24 cellular contexts compared by ENCODE assay signal in the genomic region with DNA sequence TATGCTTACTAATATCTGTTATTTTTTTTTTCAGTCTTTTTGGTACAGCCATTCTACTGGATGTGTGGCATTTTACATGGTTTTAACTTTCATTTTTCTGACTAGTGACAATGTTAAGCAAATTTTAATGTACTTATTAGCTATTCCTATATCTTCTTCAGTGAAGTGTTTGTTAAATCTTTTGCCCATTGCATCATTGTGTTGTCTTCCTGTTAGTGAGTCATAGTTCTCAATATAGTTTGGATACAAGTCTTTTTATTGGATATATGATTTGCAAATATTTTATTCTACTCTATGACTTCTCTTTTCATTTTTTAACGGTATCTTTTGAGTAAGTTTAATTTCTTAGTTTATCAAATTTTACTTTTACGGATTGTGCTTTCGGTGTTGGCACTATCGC.
DNase-seq lines count a peak whose midpoint lies in the region; FAIRE-seq and TF ChIP-seq lines count a peak whose summit lies in the region.
"Had no signal": no experiment of that assay in that cellular context is flagged by ENCODE, and none has a peak within 500 bp of the region (broad histone marks: within the 10 kb centered on the region; RNA-seq: fewer than 3 reads in every experiment).

No MANE protein-coding gene starts in this region.

- H3K4me1 ChIP-seq in adipocyte (ENCODE audit: control insufficient read depth, insufficient read depth, low read length) (peaks cover 9% of the 10 kb centered on the region), osteoblast (ENCODE audit: insufficient read depth, low read length) (no peaks in the 10 kb centered on the region)
- H3K4me1 ChIP-seq: gastrocnemius medialis had no signal

- H4K20me1 ChIP-seq in osteoblast (ENCODE audit: insufficient read depth, low read length): no peaks in the 10 kb centered on the region

- FAIRE-seq in HTR-8/SVneo (lab: Jason Lieb, UNC): no peak
- FAIRE-seq: GM18507 had no signal

- H3K4me3 ChIP-seq in AG10803 (ENCODE audit: low read length) (no peak overlapping the region), adipocyte (ENCODE audit: low read length) (no peak overlapping the region), fibroblast of mammary gland (ENCODE audit: control insufficient read depth, low read depth, low read length) (no peak overlapping the region), osteoblast (ENCODE audit: insufficient read depth, low read length) (no peak overlapping the region)
- H3K4me3 ChIP-seq: gastrocnemius medialis, mucosa of descending colon, SK-N-MC, skin epidermis had no signal

- no peak overlapping the region for H3K4me2 ChIP-seq in osteoblast (ENCODE audit: insufficient read depth, low read length)

- DNase-seq in AG10803 (ENCODE audit: low read depth) (peak; percentile 11), HCEC 1CT (peak; percentile 44), adipocyte (ENCODE audit: low read depth) (peak; percentile 15), fibroblast of mammary gland (ENCODE audit: low read depth) (peak; percentile 44), osteoblast (ENCODE audit: insufficient read length, low spot score, missing footprints) (no peak), kidney glomerular epithelial cell (lab: John Stamatoyannopoulos, UW) (no peak), HTR-8/SVneo (ENCODE audit: insufficient read length, low spot score) (no peak)
- DNase-seq: activated CD4-positive, alpha-beta T cell treated with anti-CD3 and anti-CD28 coated beads, Interleukin-2, amount 50 U/mL, for 48 hours; activated gamma-delta T cell treated with Interleukin-2 at 50 U/mL for 16 hours; cortex of kidney; gastrocnemius medialis; GDM1; hippocampal formation; mucosa of descending colon; NCI-H1048; NCI-H2029; NCI-H345; posterior cingulate gyrus; RPMI8226; stimulated activated CD4-positive, alpha-beta T cell treated with anti-CD3 and anti-CD28 coated beads, Interleukin-1b, Interleukin-23, amount 100 ng/mL, for 48 hours had no signal

- no peaks in the 10 kb centered on the region for H3K79me2 ChIP-seq in osteoblast (ENCODE audit: insufficient read depth, low read length)

- H3K9me3 ChIP-seq in adipocyte (ENCODE audit: control insufficient read depth, low read length): peaks cover 7% of the 10 kb centered on the region
- H3K9me3 ChIP-seq in osteoblast (ENCODE audit: low read depth, low read length): no peaks in the 10 kb centered on the region
- H3K9me3 ChIP-seq: gastrocnemius medialis had no signal

- TF ChIP-seq CTCF in AG10803 (conservative IDR thresholded peaks at IDR 0.05; ENCODE audit: low read length): no peak
- no peak for TF ChIP-seq CTCF in fibroblast of mammary gland (conservative IDR thresholded peaks at IDR 0.05; ENCODE audit: control insufficient read depth, insufficient read depth, low read depth, low read length)
- no peak for TF ChIP-seq CTCF in osteoblast (IDR thresholded peaks at IDR 0.05; ENCODE audit: extremely low read depth, low read depth, low read length)

- H3K36me3 ChIP-seq in adipocyte (ENCODE audit: control insufficient read depth, insufficient read depth, low read length, severe bottlenecking) (no peaks in the 10 kb centered on the region), osteoblast (ENCODE audit: insufficient read depth, low read length) (no peaks in the 10 kb centered on the region)
- H3K36me3 ChIP-seq: gastrocnemius medialis had no signal

- H3K27me3 ChIP-seq in adipocyte (replicated peaks; ENCODE audit: control insufficient read depth, insufficient read depth, low read length) (no peaks in the 10 kb centered on the region), osteoblast (ENCODE audit: insufficient read depth, low read length) (no peaks in the 10 kb centered on the region)
- H3K27me3 ChIP-seq: gastrocnemius medialis had no signal

- H3K9ac ChIP-seq in adipocyte (ENCODE audit: low read length): no peak overlapping the region

- H3K27ac ChIP-seq in osteoblast (ENCODE audit: low read depth, low read length): no peak overlapping the region
- H3K27ac ChIP-seq: gastrocnemius medialis, SK-N-MC, skin epidermis, VCaP had no signal

- H2AFZ ChIP-seq in osteoblast (ENCODE audit: low read length): no peak overlapping the region

Comparison
In these comparisons a context has a peak if more than half of its experiments do, and no peak if none do; other contexts are left out.
1. DNase-seq: peak in AG10803 (single experiment), HCEC 1CT (single experiment), adipocyte (single experiment) and fibroblast of mammary gland (single experiment); none in osteoblast (single experiment), kidney glomerular epithelial cell (single experiment) and HTR-8/SVneo (single experiment).